ENCODE assay signal across 20 cellular contexts in genomic region chr11:68437927-68438657, GRCh38. TPM values are rescaled to one million over a fixed set of nuclear protein-coding genes. Genes with fewer than 3 reads are reported as not detected.
DNase-seq lines count a peak whose midpoint lies in the region; ATAC-seq and TF ChIP-seq lines count a peak whose summit lies in the region.
"Had no signal": no experiment of that assay in that cellular context is flagged by ENCODE, and none has a peak within 500 bp of the region (broad histone marks: within the 10 kb centered on the region; RNA-seq: fewer than 3 reads in every experiment).

No MANE protein-coding gene starts in this region.

- peaks cover 9 to 15% of the 10 kb centered on the region in 2 donors for H3K4me1 ChIP-seq in left lung
- no peaks in the 10 kb centered on the region for H3K4me1 ChIP-seq in smooth muscle cell (ENCODE audit: low read depth)
- peaks cover 21% of the 10 kb centered on the region for H3K4me1 ChIP-seq in SJCRH30

- in situ Hi-C loops in brain microvascular endothelial cell (cut with HindIII; ENCODE audit: low pct_ligation_motif_present, low sequenced_read_pairs), result no loop called here

- no peaks in the 10 kb centered on the region for H4K20me1 ChIP-seq in smooth muscle cell (ENCODE audit: low read depth)

- intact Hi-C loops in left lung (cut with DNase I), result no loop called here
- intact Hi-C loops in activated T-helper 1 cell treated with anti-CD3 and anti-CD28 coated beads, Interleukin-12 subunit alpha, Interleukin-12 subunit beta, Interleukin-2, Interleukin-4 antibody, amounts not matched to agents 30 ng/mL and 10 ng/mL and 1 ng/mL, durations not matched to agents 14 hours and 24 hours and 36 hours (cut with micrococcal nuclease), result no loop called here

- H3K4me1 Mint-ChIP-seq in activated T-helper 1 cell treated with anti-CD3 and anti-CD28 coated beads, Interleukin-12 subunit alpha, Interleukin-12 subunit beta, Interleukin-2, Interleukin-4 antibody, amounts not matched to agents 30 ng/mL and 10 ng/mL and 1 ng/mL, durations not matched to agents 14 hours and 24 hours and 36 hours (ENCODE audit: low read depth), result peaks cover 6% of the 10 kb centered on the region

- H3K27ac Mint-ChIP-seq in activated T-helper 1 cell treated with anti-CD3 and anti-CD28 coated beads, Interleukin-12 subunit alpha, Interleukin-12 subunit beta, Interleukin-2, Interleukin-4 antibody, amounts not matched to agents 30 ng/mL and 10 ng/mL and 1 ng/mL, durations not matched to agents 14 hours and 24 hours and 36 hours, result no peak overlapping the region
- H3K27ac Mint-ChIP-seq: activated B cell treated with CpG ODN at 0.5 μM for 24 hours; activated T-cell treated with anti-CD3 and anti-CD28 coated beads, Interleukin-2, amount 50 U/mL, for 24 hours had no signal

- no peak for TF ChIP-seq CTCF in brain microvascular endothelial cell (IDR thresholded peaks at IDR 0.05; ENCODE audit: low read depth, low read length, missing control alignments)
- TF ChIP-seq CTCF in left lung (IDR thresholded peaks at IDR 0.05), result no peak
- no peak for TF ChIP-seq CTCF in smooth muscle cell (IDR thresholded peaks at IDR 0.05; ENCODE audit: borderline replicate concordance, insufficient read depth, poor library complexity, severe bottlenecking)

- H3K4me3 ChIP-seq in H7 (ENCODE audit: insufficient read depth, low read depth, low read length) (no peak overlapping the region), brain microvascular endothelial cell (ENCODE audit: low read depth, low read length) (no peak overlapping the region), left lung (no peak overlapping the region), smooth muscle cell (no peak overlapping the region), SJCRH30 (no peak overlapping the region)

- H3K36me3 ChIP-seq in H7 (replicated peaks; ENCODE audit: control insufficient read depth, insufficient read depth, low read length) (peaks cover 15% of the 10 kb centered on the region), brain microvascular endothelial cell (replicated peaks) (peaks cover 21% of the 10 kb centered on the region), left lung (peaks cover 0 to 30% of the 10 kb centered on the region in 2 donors), smooth muscle cell (ENCODE audit: low read depth) (no peaks in the 10 kb centered on the region), SJCRH30 (peaks cover 49% of the 10 kb centered on the region)

- H3K79me2 ChIP-seq in smooth muscle cell (ENCODE audit: low read depth), result no peaks in the 10 kb centered on the region

- no peaks in the 10 kb centered on the region for H3K9me3 ChIP-seq in left lung
- no peaks in the 10 kb centered on the region for H3K9me3 ChIP-seq in smooth muscle cell (replicated peaks; ENCODE audit: low read depth)
- no peaks in the 10 kb centered on the region for H3K9me3 ChIP-seq in SJCRH30 (replicated peaks)

- no peak for ATAC-seq in left lung

- peak overlapping the region; percentile 63 for H3K9ac ChIP-seq in smooth muscle cell (ENCODE audit: low read depth)

- no peaks in the 10 kb centered on the region for H3K27me3 Mint-ChIP-seq in activated T-helper 1 cell treated with anti-CD3 and anti-CD28 coated beads, Interleukin-12 subunit alpha, Interleukin-12 subunit beta, Interleukin-2, Interleukin-4 antibody, amounts not matched to agents 30 ng/mL and 10 ng/mL and 1 ng/mL, durations not matched to agents 14 hours and 24 hours and 36 hours (ENCODE audit: insufficient read depth)
- H3K27me3 Mint-ChIP-seq: activated B cell treated with CpG ODN at 0.5 μM for 24 hours; activated T-cell treated with anti-CD3 and anti-CD28 coated beads, Interleukin-2, amount 50 U/mL, for 24 hours had no signal

- H3K27me3 ChIP-seq in H7 (ENCODE audit: control insufficient read depth, insufficient read depth, low read length) (no peaks in the 10 kb centered on the region), brain microvascular endothelial cell (replicated peaks) (no peaks in the 10 kb centered on the region), left lung (no peaks in the 10 kb centered on the region), smooth muscle cell (ENCODE audit: low read depth) (no peaks in the 10 kb centered on the region), SJCRH30 (no peaks in the 10 kb centered on the region)

- peaks cover 11% of the 10 kb centered on the region for H3F3A ChIP-seq in smooth muscle cell (ENCODE audit: low read depth)

- H2AFZ ChIP-seq in smooth muscle cell (ENCODE audit: low read depth), result no peak overlapping the region

- no peak overlapping the region for H3K4me3 Mint-ChIP-seq in activated T-helper 1 cell treated with anti-CD3 and anti-CD28 coated beads, Interleukin-12 subunit alpha, Interleukin-12 subunit beta, Interleukin-2, Interleukin-4 antibody, amounts not matched to agents 30 ng/mL and 10 ng/mL and 1 ng/mL, durations not matched to agents 14 hours and 24 hours and 36 hours
- H3K4me3 Mint-ChIP-seq: activated B cell treated with CpG ODN at 0.5 μM for 24 hours; activated T-cell treated with anti-CD3 and anti-CD28 coated beads, Interleukin-2, amount 50 U/mL, for 24 hours; endodermal cell; T-helper 1 cell treated with Interleukin-12 subunit alpha and Interleukin-12 subunit beta and Interleukin-4 antibody, amounts not matched to agents 30 μg/mL and 1 μg/mL, for 36 hours had no signal

- H3K27ac ChIP-seq in brain microvascular endothelial cell, result peak overlapping the region; percentile 51
- H3K27ac ChIP-seq in left lung, result peak overlapping the region; percentile 15 to 65
- peak overlapping the region; percentile 93 for H3K27ac ChIP-seq in smooth muscle cell (ENCODE audit: low read depth)
- H3K27ac ChIP-seq in SJCRH30, result no peak overlapping the region

- no peaks in the 10 kb centered on the region for H3K9me3 Mint-ChIP-seq in activated T-helper 1 cell treated with anti-CD3 and anti-CD28 coated beads, Interleukin-12 subunit alpha, Interleukin-12 subunit beta, Interleukin-2, Interleukin-4 antibody, amounts not matched to agents 30 ng/mL and 10 ng/mL and 1 ng/mL, durations not matched to agents 14 hours and 24 hours and 36 hours
- H3K9me3 Mint-ChIP-seq: activated B cell treated with CpG ODN at 0.5 μM for 24 hours; activated T-cell treated with anti-CD3 and anti-CD28 coated beads, Interleukin-2, amount 50 U/mL, for 24 hours; endodermal cell; T-helper 1 cell treated with Interleukin-12 subunit alpha and Interleukin-12 subunit beta and Interleukin-4 antibody, amounts not matched to agents 30 μg/mL and 1 μg/mL, for 36 hours had no signal

- H3K36me3 Mint-ChIP-seq in activated T-helper 1 cell treated with anti-CD3 and anti-CD28 coated beads, Interleukin-12 subunit alpha, Interleukin-12 subunit beta, Interleukin-2, Interleukin-4 antibody, amounts not matched to agents 30 ng/mL and 10 ng/mL and 1 ng/mL, durations not matched to agents 14 hours and 24 hours and 36 hours (ENCODE audit: low read depth), result no peaks in the 10 kb centered on the region

- H3K4me2 ChIP-seq in smooth muscle cell, result peak overlapping the region; percentile 52

- DNase-seq in H7 (peak; percentile 69), brain microvascular endothelial cell (no peak), left lung (peak in 1 of 2 donors; percentile 79), smooth muscle cell (lab: John Stamatoyannopoulos, UW; ENCODE audit: unreplicated experiment) (no peak), NCI-H128 (lab: John Stamatoyannopoulos, UW; ENCODE audit: unreplicated experiment) (no peak), SJCRH30 (no peak), amygdala (lab: John Stamatoyannopoulos, UW) (no peak)
- no peak for DNase-seq in activated T-helper 1 cell treated with anti-CD3 and anti-CD28 coated beads, Interleukin-12 subunit alpha, Interleukin-12 subunit beta, Interleukin-2, Interleukin-4 antibody, amounts not matched to agents 30 ng/mL and 10 ng/mL and 1 ng/mL, durations not matched to agents 14 hours and 24 hours and 36 hours (ENCODE audit: low spot score)
- DNase-seq: activated B cell treated with CpG ODN at 0.5 μM for 24 hours; activated naive CD4-positive, alpha-beta T cell treated with Interleukin-2 at 50 U/mL for 16 hours; activated T-cell treated with anti-CD3 and anti-CD28 coated beads, Interleukin-2, amount 50 U/mL, for 24 hours; DMS79; endodermal cell; NCI-H1048; NCI-H2029; NCI-H345; NCI-H82; nucleus accumbens; SHP77 treated with DMSO at 0.1 percent for 48 hours had no signal

- WGBS in smooth muscle cell (ENCODE audit: low lambda C conversion rate), result 90% methylated on average over 26 of the region's 34 CpGs

RNA-seq across cellular contexts. Expression of gene PPP6R3, which starts 22.5 kb away (rescaled TPM):
- total RNA-seq in H7 (2014; rRNA removed; shearing (Covaris generic)), result 133 and 142 TPM in 2 replicates
- 10 to 100 TPM; 84.6 to 96.8 TPM for total RNA-seq in left lung
- total RNA-seq in smooth muscle cell, result 120 and 121 TPM in 2 replicates
- 28.4 and 36.7 TPM in 2 replicates for polyA plus RNA-seq in smooth muscle cell
- total RNA-seq in activated T-helper 1 cell treated with anti-CD3 and anti-CD28 coated beads, Interleukin-12 subunit alpha, Interleukin-12 subunit beta, Interleukin-2, Interleukin-4 antibody, amounts not matched to agents 30 ng/mL and 10 ng/mL and 1 ng/mL, durations not matched to agents 14 hours and 24 hours and 36 hours, result 142 and 157 TPM in 2 replicates
- total RNA-seq in SJCRH30 (2014; rRNA removed; shearing (Covaris generic)), result 130 and 143 TPM in 2 replicates
